Comparison of ENCODE assay signal across 30 cellular contexts in the genomic region with DNA sequence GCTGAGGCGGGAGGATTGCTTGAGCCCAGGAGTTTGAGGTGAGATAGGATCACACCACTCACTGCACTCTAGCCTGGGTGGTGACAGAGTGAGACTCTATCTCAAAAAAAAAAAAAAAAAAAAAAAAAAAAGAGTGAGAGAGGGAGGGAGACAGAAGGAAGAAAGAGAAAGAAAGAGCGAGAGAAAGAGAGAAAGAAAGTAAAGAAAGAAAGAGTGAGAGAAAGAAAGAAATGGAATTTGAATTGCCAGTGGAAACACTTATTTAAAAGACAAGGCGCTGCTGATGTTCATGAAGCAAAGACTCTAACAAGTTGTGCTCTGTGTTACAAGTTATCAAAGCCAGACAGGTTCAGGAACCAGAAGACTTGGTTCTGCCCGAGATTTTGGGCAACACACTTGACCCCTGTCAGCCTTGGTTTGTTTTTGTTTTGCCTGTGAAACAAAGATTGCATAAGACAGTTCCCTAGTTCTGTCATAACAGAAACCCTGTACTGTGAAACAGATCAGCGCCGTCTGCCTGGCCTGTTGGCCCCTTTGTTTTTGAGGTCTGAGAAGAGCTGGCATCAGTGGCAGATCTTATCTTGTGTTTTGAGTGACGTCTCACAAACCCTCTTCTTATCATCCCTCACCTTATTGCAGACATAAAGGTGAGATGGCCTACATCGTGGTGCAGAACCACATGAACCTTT. TPM values are rescaled to one million over a fixed set of nuclear protein-coding genes. Genes with fewer than 3 reads are reported as not detected.
DNase-seq lines count a peak whose midpoint lies in the region; ATAC-seq, FAIRE-seq and TF ChIP-seq lines count a peak whose summit lies in the region.
"Had no signal": no experiment of that assay in that cellular context is flagged by ENCODE, and none has a peak within 500 bp of the region (broad histone marks: within the 10 kb centered on the region; RNA-seq: fewer than 3 reads in every experiment).

No MANE protein-coding gene starts in this region.

- 94 to 98% methylated on average over 6 to 8 of the region's 8 CpGs for WGBS in endodermal cell (ENCODE audit: insufficient coverage in 1 of 2, insufficient read length in 1 of 2), 2 experiments

- H3K36me3 ChIP-seq in endodermal cell (ENCODE audit: control insufficient read depth, insufficient read depth, low read length): peaks cover 71% of the 10 kb centered on the region
- peaks cover 69% of the 10 kb centered on the region for H3K36me3 ChIP-seq in right atrium auricular region
- H3K36me3 ChIP-seq: neural progenitor cell had no signal

- H3K4me3 Mint-ChIP-seq in activated CD4-positive, alpha-beta T cell treated with anti-CD3 and anti-CD28 coated beads for 36 hours: no peak overlapping the region
- H3K4me3 Mint-ChIP-seq in endodermal cell: no peak overlapping the region
- H3K4me3 Mint-ChIP-seq: neural progenitor cell had no signal

- no peak for ATAC-seq in activated CD4-positive, alpha-beta T cell treated with anti-CD3 and anti-CD28 coated beads for 36 hours
- peak; percentile 57 for ATAC-seq in sciatic nerve
- ATAC-seq: A549, Right ventricle myocardium inferior had no signal

- POLR2A ChIA-PET in activated CD4-positive, alpha-beta T cell treated with anti-CD3 and anti-CD28 coated beads for 36 hours (lab: Charles Lee): no interaction called here

- no peak for DNase-seq in activated CD4-positive, alpha-beta T cell treated with anti-CD3 and anti-CD28 coated beads for 36 hours
- DNase-seq in activated CD4-positive, alpha-beta T cell treated with anti-CD3 and anti-CD28 coated beads, Interleukin-2, amount 50 U/mL, for 48 hours: no peak
- DNase-seq in MV-4-11 (lab: John Stamatoyannopoulos, UW) (peak; percentile 69), endodermal cell (no peak), sciatic nerve (ENCODE audit: low spot score) (no peak), RCC 7860 (ENCODE audit: low spot score) (no peak), right atrium auricular region (ENCODE audit: low spot score) (no peak), DMS79 treated with DMSO at 0.1 percent for 48 hours (lab: John Stamatoyannopoulos, UW) (no peak)
- DNase-seq: activated CD4-positive, CD25-positive, alpha-beta regulatory T cell treated with anti-CD3 and anti-CD28 coated beads, Interleukin-2, amount 50 U/mL, for 72 hours; activated gamma-delta T cell treated with Interleukin-2 at 50 U/mL for 16 hours; anterior cingulate cortex; hippocampal formation; Karpas-422; NCI-H1105; NCI-H2029 treated with DMSO at 0.1 percent for 48 hours; NCI-H226; NCI-H774; OCI-M1; stimulated activated CD4-positive, alpha-beta T cell treated with anti-CD3 and anti-CD28 coated beads, Interleukin-4, amount 100 ng/mL, for 24 hours; stomach; SW 1271 had no signal

- no peaks in the 10 kb centered on the region for H3K27me3 ChIP-seq in endodermal cell (ENCODE audit: control insufficient read depth, insufficient read depth, low read length, poor library complexity, severe bottlenecking)
- no peaks in the 10 kb centered on the region for H3K27me3 ChIP-seq in right atrium auricular region
- H3K27me3 ChIP-seq: cardiac muscle cell, dorsolateral prefrontal cortex, neural progenitor cell, stomach had no signal

- no peaks in the 10 kb centered on the region for H3K9me3 Mint-ChIP-seq in activated CD4-positive, alpha-beta T cell treated with anti-CD3 and anti-CD28 coated beads for 36 hours (ENCODE audit: low read depth)
- H3K9me3 Mint-ChIP-seq in endodermal cell: peaks cover 3% of the 10 kb centered on the region
- H3K9me3 Mint-ChIP-seq: neural progenitor cell had no signal

- H3K36me3 Mint-ChIP-seq in activated CD4-positive, alpha-beta T cell treated with anti-CD3 and anti-CD28 coated beads for 36 hours (ENCODE audit: low read depth): peaks cover 79% of the 10 kb centered on the region
- peaks cover 75% of the 10 kb centered on the region for H3K36me3 Mint-ChIP-seq in endodermal cell (ENCODE audit: low read depth)

- no peak overlapping the region for H3K4me3 ChIP-seq in endodermal cell (ENCODE audit: low read length)
- no peak overlapping the region for H3K4me3 ChIP-seq in right atrium auricular region
- H3K4me3 ChIP-seq: A549, cardiac muscle cell, dorsolateral prefrontal cortex, neural progenitor cell, stomach had no signal

- no peak overlapping the region for H3K27ac ChIP-seq in endodermal cell (ENCODE audit: low read depth, low read length)
- no peak overlapping the region for H3K27ac ChIP-seq in right atrium auricular region
- H3K27ac ChIP-seq: A549, cardiac muscle cell, dorsolateral prefrontal cortex, epithelial cell of prostate, neural progenitor cell, stomach had no signal

- no peak overlapping the region for H3K9ac ChIP-seq in endodermal cell (ENCODE audit: extremely low read depth, low read length, poor library complexity, severe bottlenecking)
- H3K9ac ChIP-seq: neural progenitor cell had no signal

- TF ChIP-seq CTCF in endodermal cell (conservative IDR thresholded peaks at IDR 0.05) (no peak), right atrium auricular region (IDR thresholded peaks at IDR 0.05) (no peak)

- CTCF ChIA-PET in activated CD4-positive, alpha-beta T cell treated with anti-CD3 and anti-CD28 coated beads for 36 hours (lab: Charles Lee): interaction anchor here (1.2 kb wide), 1 partner anchor 8 kb away, joined by 4 read pairs; no protein-coding TSS in a partner anchor

- FAIRE-seq in RCC 7860 (lab: Jason Lieb, UNC): no peak
- FAIRE-seq: A549, frontal cortex, TTC549 had no signal

- intact Hi-C loops in activated CD4-positive, alpha-beta T cell treated with anti-CD3 and anti-CD28 coated beads for 36 hours (cut with DNase I, micrococcal nuclease): loop anchor here in 1 of 2 experiments (5.0 kb wide), 1 partner anchor 162 kb away; no protein-coding TSS in a partner anchor
- intact Hi-C loops in sciatic nerve (cut with DNase I): no loop called here

- H3K27me3 Mint-ChIP-seq in activated CD4-positive, alpha-beta T cell treated with anti-CD3 and anti-CD28 coated beads for 36 hours: no peaks in the 10 kb centered on the region
- no peaks in the 10 kb centered on the region for H3K27me3 Mint-ChIP-seq in endodermal cell (ENCODE audit: insufficient read depth)

- H3K4me1 ChIP-seq in endodermal cell (ENCODE audit: control insufficient read depth, insufficient read depth, low read length): no peaks in the 10 kb centered on the region
- H3K4me1 ChIP-seq in right atrium auricular region: peaks cover 0 to 15% of the 10 kb centered on the region in 2 donors
- H3K4me1 ChIP-seq: A549, Caco-2, neural progenitor cell, stomach had no signal

- H3K27ac Mint-ChIP-seq in activated CD4-positive, alpha-beta T cell treated with anti-CD3 and anti-CD28 coated beads for 36 hours: peak overlapping the region; percentile 37
- peak overlapping the region; percentile 45 for H3K27ac Mint-ChIP-seq in endodermal cell
- H3K27ac Mint-ChIP-seq: neural progenitor cell had no signal

- H3K4me1 Mint-ChIP-seq in activated CD4-positive, alpha-beta T cell treated with anti-CD3 and anti-CD28 coated beads for 36 hours: no peaks in the 10 kb centered on the region
- H3K4me1 Mint-ChIP-seq in endodermal cell: no peaks in the 10 kb centered on the region
- H3K4me1 Mint-ChIP-seq: neural progenitor cell had no signal

- H3K9me3 ChIP-seq in endodermal cell (ENCODE audit: control insufficient read depth, low read length): no peaks in the 10 kb centered on the region
- no peaks in the 10 kb centered on the region for H3K9me3 ChIP-seq in right atrium auricular region
- H3K9me3 ChIP-seq: Caco-2, stomach had no signal

RNA-seq across cellular contexts. Expression of a gene that starts 55.4 kb away (rescaled TPM):
- 10 to 100 TPM; 12.3 to 13.0 TPM for total RNA-seq in activated CD4-positive, alpha-beta T cell treated with anti-CD3 and anti-CD28 coated beads for 36 hours
- 10 to 100 TPM; 38.8 to 47.1 TPM for total RNA-seq in endodermal cell
- polyA plus RNA-seq in endodermal cell (2013, experiment 1 of 2): 33.2 TPM
- polyA plus RNA-seq in endodermal cell (2013, experiment 2 of 2): 32.9 TPM
- 32.4 TPM for total RNA-seq in sciatic nerve
- total RNA-seq in right atrium auricular region: 1 to 10 TPM; 3.8 to 4.9 TPM
